Comparison of ENCODE assay signal across 22 cellular contexts in genomic region chr5:25862276-25862675, GRCh38.
DNase-seq lines count a peak whose midpoint lies in the region; ATAC-seq and TF ChIP-seq lines count a peak whose summit lies in the region.
"Had no signal": no experiment of that assay in that cellular context is flagged by ENCODE, and none has a peak within 500 bp of the region (broad histone marks: within the 10 kb centered on the region; RNA-seq: fewer than 3 reads in every experiment).

No MANE protein-coding gene starts in this region.

- POLR2A ChIA-PET in PC-3 (lab: Charles Lee; ENCODE audit: unreplicated experiment) = no interaction called here

- H3F3A ChIP-seq in PC-3 (ENCODE audit: low read length, unreplicated experiment) = no peaks in the 10 kb centered on the region

- no peaks in the 10 kb centered on the region for H3K36me3 ChIP-seq in PC-3 (ENCODE audit: low read depth, low read length)
- H3K36me3 ChIP-seq in right lobe of liver = no peaks in the 10 kb centered on the region
- H3K36me3 ChIP-seq: gastroesophageal sphincter, prostate gland, SJSA1, stomach had no signal

- H3K4me3 ChIP-seq in PC-3 (ENCODE audit: low read length) (no peak overlapping the region), right lobe of liver (no peak overlapping the region)
- H3K4me3 ChIP-seq: A549, gastroesophageal sphincter, PC-9, prostate gland, SJSA1, stomach had no signal

- CTCF ChIA-PET in PC-3 (lab: Charles Lee) = interaction anchor here (0.6 kb wide), 1 partner anchor 249 kb away, joined by 3 read pairs; no protein-coding TSS in a partner anchor

- H4K20me1 ChIP-seq in PC-3 (ENCODE audit: low read length) = no peaks in the 10 kb centered on the region

- H3K4me3 Mint-ChIP-seq in effector memory CD8-positive, alpha-beta T cell = no peak overlapping the region
- no peak overlapping the region for H3K4me3 Mint-ChIP-seq in natural killer cell treated with Interleukin-12 subunit alpha and Interleukin-12 subunit beta and Interleukin-15 and Interleukin-18, amount 100 ng/mL, for 72 hours
- H3K4me3 Mint-ChIP-seq: CD14-positive monocyte, neural crest cell had no signal

- H3K9me3 Mint-ChIP-seq in effector memory CD8-positive, alpha-beta T cell = peaks cover 8 to 10% of the 10 kb centered on the region in 2 donors
- H3K9me3 Mint-ChIP-seq in natural killer cell treated with Interleukin-12 subunit alpha and Interleukin-12 subunit beta and Interleukin-15 and Interleukin-18, amount 100 ng/mL, for 72 hours = peaks cover 23% of the 10 kb centered on the region

- 50% methylated on average over 2 of the region's 2 CpGs for WGBS in right lobe of liver (ENCODE audit: insufficient coverage, low coverage, low lambda C conversion rate, missing lambda C conversion rate)

- H3K27ac ChIP-seq in PC-3 (ENCODE audit: low read length) (no peak overlapping the region), right lobe of liver (no peak overlapping the region)
- H3K27ac ChIP-seq: A549, gastroesophageal sphincter, PC-9, prostate gland, SJSA1, stomach had no signal

- no peaks in the 10 kb centered on the region for H3K27me3 Mint-ChIP-seq in effector memory CD8-positive, alpha-beta T cell
- no peaks in the 10 kb centered on the region for H3K27me3 Mint-ChIP-seq in natural killer cell treated with Interleukin-12 subunit alpha and Interleukin-12 subunit beta and Interleukin-15 and Interleukin-18, amount 100 ng/mL, for 72 hours

- no peak for TF ChIP-seq POLR2A in right lobe of liver (IDR thresholded peaks at IDR 0.05)

- DNase-seq in NCI-H82 (lab: John Stamatoyannopoulos, UW) (peak; percentile 2), NCI-H82 treated with DMSO at 0.1 percent for 48 hours (lab: John Stamatoyannopoulos, UW; ENCODE audit: unreplicated experiment) (no peak), HT-29 (ENCODE audit: low spot score) (peak; percentile 18), PC-3 (peak; percentile 7), right lobe of liver (no peak)
- no peak for DNase-seq in effector memory CD8-positive, alpha-beta T cell
- no peak for DNase-seq in natural killer cell treated with Interleukin-12 subunit alpha and Interleukin-12 subunit beta and Interleukin-15 and Interleukin-18, amount 100 ng/mL, for 72 hours (ENCODE audit: low spot score)
- DNase-seq: activated CD4-positive, CD25-positive, alpha-beta regulatory T cell treated with anti-CD3 and anti-CD28 coated beads, Interleukin-2, amount 50 U/mL, for 72 hours; dermis blood vessel endothelial cell; NCI-H187 treated with DMSO at 0.1 percent for 48 hours; PC-9; small intestine; stimulated activated CD4-positive, alpha-beta T cell treated with anti-CD3 and anti-CD28 coated beads, Interleukin-4, amount 100 ng/mL, for 24 hours; stomach; T1000 had no signal

- no peaks in the 10 kb centered on the region for H3K9me2 ChIP-seq in PC-3 (replicated peaks; ENCODE audit: low read length)

- TF ChIP-seq CTCF in PC-3 (conservative IDR thresholded peaks at IDR 0.05; ENCODE audit: low read depth, low read length) (no peak), right lobe of liver (IDR thresholded peaks at IDR 0.05) (peak in 3 of 4 donors; percentile 28 to 41 (median 28))

- no peak overlapping the region for H2AFZ ChIP-seq in PC-3 (ENCODE audit: low read length)
- H2AFZ ChIP-seq: PC-9 had no signal

- ATAC-seq in PC-3 (no peak), right lobe of liver (peak in 1 of 4 donors; percentile 31), GM21576 (IDR thresholded peaks at IDR 0.05; ENCODE audit: unreplicated experiment) (no peak)
- ATAC-seq in effector memory CD8-positive, alpha-beta T cell (replicated peaks) = no peak
- ATAC-seq in natural killer cell treated with Interleukin-12 subunit alpha and Interleukin-12 subunit beta and Interleukin-15 and Interleukin-18, amount 100 ng/mL, for 72 hours = no peak
- ATAC-seq: A549, gastroesophageal sphincter had no signal

- H3K9ac ChIP-seq in PC-3 (ENCODE audit: low read length) = no peak overlapping the region

- no peaks in the 10 kb centered on the region for H3K4me1 Mint-ChIP-seq in effector memory CD8-positive, alpha-beta T cell (ENCODE audit: low read depth in 2 of 2)
- no peaks in the 10 kb centered on the region for H3K4me1 Mint-ChIP-seq in natural killer cell treated with Interleukin-12 subunit alpha and Interleukin-12 subunit beta and Interleukin-15 and Interleukin-18, amount 100 ng/mL, for 72 hours (ENCODE audit: low read depth in 2 of 2)
- H3K4me1 Mint-ChIP-seq: CD14-positive monocyte, neural crest cell had no signal

- no peaks in the 10 kb centered on the region for H3K9me3 ChIP-seq in PC-3 (ENCODE audit: low read length)
- H3K9me3 ChIP-seq in right lobe of liver = no peaks in the 10 kb centered on the region
- H3K9me3 ChIP-seq: A549, gastroesophageal sphincter, prostate gland, SJSA1 had no signal

- no peak overlapping the region for H3K27ac Mint-ChIP-seq in effector memory CD8-positive, alpha-beta T cell
- no peak overlapping the region for H3K27ac Mint-ChIP-seq in natural killer cell treated with Interleukin-12 subunit alpha and Interleukin-12 subunit beta and Interleukin-15 and Interleukin-18, amount 100 ng/mL, for 72 hours
- H3K27ac Mint-ChIP-seq: CD14-positive monocyte had no signal

- H3K27me3 ChIP-seq in PC-3 (ENCODE audit: low read length) = no peaks in the 10 kb centered on the region
- H3K27me3 ChIP-seq in right lobe of liver = no peaks in the 10 kb centered on the region
- H3K27me3 ChIP-seq: gastroesophageal sphincter, SJSA1, stomach had no signal

- H3K36me3 Mint-ChIP-seq in effector memory CD8-positive, alpha-beta T cell (ENCODE audit: insufficient read depth) = no peaks in the 10 kb centered on the region
- peaks cover 11% of the 10 kb centered on the region for H3K36me3 Mint-ChIP-seq in natural killer cell treated with Interleukin-12 subunit alpha and Interleukin-12 subunit beta and Interleukin-15 and Interleukin-18, amount 100 ng/mL, for 72 hours
- H3K36me3 Mint-ChIP-seq: CD14-positive monocyte had no signal

- H3K79me2 ChIP-seq in PC-3 (ENCODE audit: low read length) = no peaks in the 10 kb centered on the region

- no peak overlapping the region for H3K4me2 ChIP-seq in PC-3 (ENCODE audit: low read length)
- H3K4me2 ChIP-seq: A549, PC-9 had no signal

- no peaks in the 10 kb centered on the region for H3K4me1 ChIP-seq in PC-3 (ENCODE audit: insufficient read depth, low read length)
- H3K4me1 ChIP-seq in right lobe of liver = no peaks in the 10 kb centered on the region
- H3K4me1 ChIP-seq: A549, gastroesophageal sphincter, prostate gland, SJSA1, stomach had no signal

- intact Hi-C loops in PC-3 (cut with micrococcal nuclease) = no loop called here
- intact Hi-C loops in right lobe of liver (cut with DNase I) = no loop called here

- BruUV-seq in PC-3 (replicated peaks; lab: Mats Ljungman, UMichigan) = no TSS peak

Comparison
In these comparisons a context has a peak if more than half of its experiments do, and no peak if none do; other contexts are left out.
1. DNase-seq: peak in NCI-H82 (single experiment), HT-29 (single experiment) and PC-3 (single experiment); none in NCI-H82 treated with DMSO at 0.1 percent for 48 hours (single experiment), right lobe of liver (0 of 3), effector memory CD8-positive, alpha-beta T cell (0 of 3) and natural killer cell treated with Interleukin-12 subunit alpha and Interleukin-12 subunit beta and Interleukin-15 and Interleukin-18, amount 100 ng/mL, for 72 hours (single experiment).